Comparison of ENCODE assay signal across 8 cellular contexts in genomic region chr15:90930861-90931629, GRCh38. TPM values are rescaled to one million over a fixed set of nuclear protein-coding genes. Genes with fewer than 3 reads are reported as not detected.
DNase-seq lines count a peak whose midpoint lies in the region; ATAC-seq and TF ChIP-seq lines count a peak whose summit lies in the region.

No MANE protein-coding gene starts in this region.

- H3K27ac Mint-ChIP-seq in activated CD8-positive, alpha-beta T cell treated with anti-CD3 and anti-CD28 coated beads for 36 hours, result peak overlapping the region; percentile 99

- H3K9me3 ChIP-seq in heart right ventricle (no peaks in the 10 kb centered on the region), transverse colon (no peaks in the 10 kb centered on the region)

- TF ChIP-seq CTCF in heart right ventricle (IDR thresholded peaks at IDR 0.05), result no peak
- no peak for TF ChIP-seq CTCF in activated CD8-positive, alpha-beta T cell treated with anti-CD3 and anti-CD28 coated beads for 36 hours (IDR thresholded peaks at IDR 0.05)
- TF ChIP-seq CTCF in transverse colon (IDR thresholded peaks at IDR 0.05), result no peak
- TF ChIP-seq CTCF in GM20000 (IDR thresholded peaks at IDR 0.05; ENCODE audit: extremely low read depth, missing control alignments), result no peak

- DNase-seq in heart right ventricle (no peak), Right ventricle myocardium inferior (ENCODE audit: missing footprints) (no peak), transverse colon (no peak), GM20000 (ENCODE audit: low spot score) (no peak), NCI-H1092 treated with DMSO at 0.1 percent for 48 hours (lab: John Stamatoyannopoulos, UW) (no peak)
- DNase-seq in activated CD8-positive, alpha-beta T cell treated with anti-CD3 and anti-CD28 coated beads for 36 hours, result peak; percentile 20

- no peaks in the 10 kb centered on the region for H3K27me3 ChIP-seq in heart right ventricle
- H3K27me3 ChIP-seq in layer of hippocampus (ENCODE audit: control insufficient read depth, insufficient read depth, low read length), result no peaks in the 10 kb centered on the region
- no peaks in the 10 kb centered on the region for H3K27me3 ChIP-seq in transverse colon

- no peaks in the 10 kb centered on the region for H3K27me3 Mint-ChIP-seq in activated CD8-positive, alpha-beta T cell treated with anti-CD3 and anti-CD28 coated beads for 36 hours

- H3K36me3 ChIP-seq in heart right ventricle (peaks cover 0 to under 1% (median 0%) of the 10 kb centered on the region in 9 donors), transverse colon (no peaks in the 10 kb centered on the region)

- H3K4me3 Mint-ChIP-seq in activated CD8-positive, alpha-beta T cell treated with anti-CD3 and anti-CD28 coated beads for 36 hours, result peak overlapping the region; percentile 99

- TF ChIP-seq EP300 in transverse colon (IDR thresholded peaks at IDR 0.05; ENCODE audit: low read depth), result no peak

- ATAC-seq in heart right ventricle, result no peak
- no peak for ATAC-seq in Right ventricle myocardium inferior
- no peak for ATAC-seq in activated CD8-positive, alpha-beta T cell treated with anti-CD3 and anti-CD28 coated beads for 36 hours
- no peak for ATAC-seq in HG02885 (IDR thresholded peaks at IDR 0.05; ENCODE audit: poor library complexity, unreplicated experiment)

- H3K27ac ChIP-seq in heart right ventricle (peak overlapping the region; percentile 89 to 98 (median 96)), layer of hippocampus (ENCODE audit: low read depth, low read length) (peak overlapping the region; percentile 38), transverse colon (peak overlapping the region; percentile 94 to 96 (median 95))

- H3K36me3 Mint-ChIP-seq in activated CD8-positive, alpha-beta T cell treated with anti-CD3 and anti-CD28 coated beads for 36 hours (ENCODE audit: low read depth), result peaks cover 8% of the 10 kb centered on the region

- WGBS in heart right ventricle, 2 donors, result 47 to 52% methylated on average over 15 of the region's 15 CpGs
- 33 to 62% methylated on average over 3 to 15 of the region's 15 CpGs for WGBS in transverse colon (ENCODE audit: low coverage in 1 of 2), 2 donors

- no peaks in the 10 kb centered on the region for H3K9me3 Mint-ChIP-seq in activated CD8-positive, alpha-beta T cell treated with anti-CD3 and anti-CD28 coated beads for 36 hours

- CTCF ChIA-PET in activated CD8-positive, alpha-beta T cell treated with anti-CD3 and anti-CD28 coated beads for 36 hours (lab: Charles Lee), result interaction anchor here (0.6 to 11.3 kb wide), 21 partner anchors 8 to 699 kb away, joined by 3 to 255 read pairs (median 8); partner anchors contain the start of genes BLM, MAN2A2, RCCD1 and VPS33B

- peak overlapping the region in 8 of 10 donors; percentile 50 to 92 (median 78) for H3K4me3 ChIP-seq in heart right ventricle
- H3K4me3 ChIP-seq in transverse colon, result peak overlapping the region in 2 of 4 donors; percentile 83 to 93

- no peak for TF ChIP-seq POLR2A in transverse colon (IDR thresholded peaks at IDR 0.05)

- H3K4me1 ChIP-seq in heart right ventricle (peaks cover 15 to 65% (median 46%) of the 10 kb centered on the region in 9 donors), transverse colon (peaks cover 15 to 49% (median 34%) of the 10 kb centered on the region in 4 donors)

- peaks cover 27% of the 10 kb centered on the region for H3K4me1 Mint-ChIP-seq in activated CD8-positive, alpha-beta T cell treated with anti-CD3 and anti-CD28 coated beads for 36 hours (ENCODE audit: low read depth)

- POLR2A ChIA-PET in activated CD8-positive, alpha-beta T cell treated with anti-CD3 and anti-CD28 coated beads for 36 hours (lab: Charles Lee), result interaction anchor here (0.6 to 9.1 kb wide), 14 partner anchors 8 to 391 kb away, joined by 3 to 133 read pairs (median 3); partner anchors contain the start of genes BLM, FES, MAN2A2 and RCCD1

- in situ Hi-C loops in transverse colon (cut with MboI; ENCODE audit: low pct_ligation_motif_present in 1 of 4, low pct_unique_long_range_greater_than_20kb in 1 of 4, low sequenced_read_pairs in 3 of 4), result no loop called here

- intact Hi-C loops in heart right ventricle (cut with DNase I), result loop anchor here in 4 of 10 donors (2.0 to 5.0 kb wide), 3 partner anchors 28 to 284 kb away; partner anchors contain the start of gene MAN2A2 (in 1 of the 4)
- intact Hi-C loops in Right ventricle myocardium inferior (cut with DNase I), result loop anchor here (1.0 to 10.0 kb wide), 4 partner anchors 28 to 1036 kb away; partner anchors contain the start of genes AP3S2 and MAN2A2
- intact Hi-C loops in activated CD8-positive, alpha-beta T cell treated with anti-CD3 and anti-CD28 coated beads for 36 hours (cut with micrococcal nuclease), result no loop called here
- intact Hi-C loops in transverse colon (cut with DNase I; ENCODE audit: low total_unique reads), result no loop called here

RNA-seq across cellular contexts. Expression of gene HDDC3, which starts 1.3 kb away (rescaled TPM):
- total RNA-seq in heart right ventricle (10 to 100 TPM; 10.7 to 18.2 (median 14.6) TPM), Right ventricle myocardium inferior (18.9 TPM), transverse colon (10 to 100 TPM; 13.8 to 21.8 (median 17.9) TPM)
- 10 to 100 TPM; 15.3 to 18.0 TPM for polyA plus RNA-seq in heart right ventricle
- 10 to 100 TPM; 34.2 to 35.6 TPM for total RNA-seq in activated CD8-positive, alpha-beta T cell treated with anti-CD3 and anti-CD28 coated beads for 36 hours

RNA-seq across cellular contexts. Expression of gene UNC45A, which starts 4.0 kb away (rescaled TPM):
- total RNA-seq in heart right ventricle (10 to 100 TPM; 19.2 to 28.0 (median 24.7) TPM), Right ventricle myocardium inferior (25.8 TPM), transverse colon (100 to 1,000 TPM in 1 of 4 donors, 10 to 100 TPM in 3; 34.4 to 142 (median 52.9) TPM)
- 10 to 100 TPM; 26.0 to 26.4 TPM for polyA plus RNA-seq in heart right ventricle
- 10 to 100 TPM; 65.0 to 66.8 TPM for total RNA-seq in activated CD8-positive, alpha-beta T cell treated with anti-CD3 and anti-CD28 coated beads for 36 hours

RNA-seq across cellular contexts. Expression of gene RCCD1, which starts 23.6 kb away (rescaled TPM):
- total RNA-seq in heart right ventricle (10 to 100 TPM in 1 of 10 donors, 1 to 10 TPM in 9; 5.5 to 11.8 (median 7.6) TPM), Right ventricle myocardium inferior (9.0 TPM), transverse colon (100 to 1,000 TPM in 1 of 4 donors, 10 to 100 TPM in 3; 13.1 to 438 (median 16.2) TPM)
- polyA plus RNA-seq in heart right ventricle, result 1 to 10 TPM; 6.0 to 8.3 TPM
- total RNA-seq in activated CD8-positive, alpha-beta T cell treated with anti-CD3 and anti-CD28 coated beads for 36 hours, result 10 to 100 TPM; 30.0 to 30.9 TPM

RNA-seq across cellular contexts. Expression of gene MAN2A2, which starts 27.9 kb away (rescaled TPM):
- 100 to 1,000 TPM in 4 of 10 donors, 10 to 100 TPM in 6; 78.3 to 157 (median 98.1) TPM for total RNA-seq in heart right ventricle
- polyA plus RNA-seq in heart right ventricle, result 10 to 100 TPM; 24.8 to 84.5 TPM
- total RNA-seq in Right ventricle myocardium inferior, result 133 TPM
- 10 to 100 TPM; 85.0 to 87.7 TPM for total RNA-seq in activated CD8-positive, alpha-beta T cell treated with anti-CD3 and anti-CD28 coated beads for 36 hours
- 100 to 1,000 TPM in 2 of 4 donors, 10 to 100 TPM in 2; 46.8 to 109 (median 86.4) TPM for total RNA-seq in transverse colon

RNA-seq across cellular contexts. Expression of gene FES, which starts 46.7 kb away (rescaled TPM):
- 10 to 100 TPM in 8 of 10 donors, 1 to 10 TPM in 2; 8.6 to 27.7 (median 11.5) TPM for total RNA-seq in heart right ventricle
- polyA plus RNA-seq in heart right ventricle, result 10 to 100 TPM; 17.7 to 23.3 TPM
- total RNA-seq in Right ventricle myocardium inferior, result 19.3 TPM
- 1 to 10 TPM; 4.1 to 4.6 TPM for total RNA-seq in activated CD8-positive, alpha-beta T cell treated with anti-CD3 and anti-CD28 coated beads for 36 hours
- total RNA-seq in transverse colon, result 10 to 100 TPM in 3 of 4 donors, 1 to 10 TPM in 1; 7.0 to 18.3 (median 14.0) TPM

Comparison
In these comparisons a context has a peak if more than half of its experiments do, and no peak if none do; other contexts are left out.
1. H3K27ac ChIP-seq: peak in every context shown above with its lines; median percentile 96 in heart right ventricle; 95 in transverse colon; 38 in layer of hippocampus.